26 cellular contexts compared by ENCODE assay signal in the genomic region with DNA sequence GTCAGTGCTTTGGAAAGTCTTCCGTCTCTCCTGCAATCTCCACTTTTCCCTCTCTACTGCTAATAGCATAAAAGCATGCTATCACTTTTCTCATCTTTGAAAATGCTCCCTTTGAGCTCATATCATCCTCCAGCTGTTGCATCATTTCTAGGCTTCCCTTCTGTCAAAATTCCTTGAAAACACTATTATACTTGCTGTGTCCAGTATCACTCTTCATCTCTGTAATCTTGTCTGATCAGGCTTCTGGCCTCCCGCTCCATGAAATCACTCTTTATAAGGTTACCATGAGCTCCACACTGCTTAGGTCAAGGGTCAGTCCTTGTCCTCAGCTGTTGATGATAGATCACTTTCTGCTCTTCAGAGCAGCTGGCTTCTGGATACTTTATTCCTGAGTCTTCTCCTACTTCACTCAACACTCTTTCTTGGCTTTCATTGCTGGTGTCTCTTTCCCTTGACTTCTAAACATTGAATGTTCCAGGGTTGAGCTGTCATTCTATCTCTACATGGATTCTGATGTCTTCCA. TPM values are rescaled to one million over a fixed set of nuclear protein-coding genes. Genes with fewer than 3 reads are reported as not detected.
A peak's percentile ranks its signal among the peaks of the same experiment; 100 is the strongest.
DNase-seq lines count a peak whose midpoint lies in the region; ATAC-seq and TF ChIP-seq lines count a peak whose summit lies in the region.
"Had no signal": no experiment of that assay in that cellular context is flagged by ENCODE, and none has a peak within 500 bp of the region (broad histone marks: within the 10 kb centered on the region; RNA-seq: fewer than 3 reads in every experiment).

No MANE protein-coding gene starts in this region.

- H4K20me1 ChIP-seq in SK-N-SH (ENCODE audit: insufficient read depth) (no peaks in the 10 kb centered on the region), PC-3 (ENCODE audit: low read length) (no peaks in the 10 kb centered on the region), osteoblast (ENCODE audit: insufficient read depth, low read length) (no peaks in the 10 kb centered on the region)

- 82% methylated on average over 2 of the region's 2 CpGs for WGBS in SK-N-SH (ENCODE audit: low lambda C conversion rate)
- WGBS in endodermal cell (ENCODE audit: insufficient coverage in 1 of 2, insufficient read length in 1 of 2), 2 experiments: 76 to 92% methylated on average over 2 of the region's 2 CpGs

- H3F3A ChIP-seq in SK-N-SH (replicated peaks; ENCODE audit: insufficient read depth) (no peaks in the 10 kb centered on the region), PC-3 (ENCODE audit: low read length, unreplicated experiment) (no peaks in the 10 kb centered on the region)

- ATAC-seq in SK-N-SH treated with all-trans-retinoic acid at 6 μM for 48 hours (no peak), PC-3 (no peak)

- no peak overlapping the region for H3K27ac Mint-ChIP-seq in endodermal cell
- H3K27ac Mint-ChIP-seq: CD8-positive, alpha-beta memory T cell had no signal

- H3K4me2 ChIP-seq in SK-N-SH (no peak overlapping the region), PC-3 (ENCODE audit: low read length) (peak overlapping the region; percentile 18; the same call in 1 of the 2 replicates), osteoblast (ENCODE audit: insufficient read depth, low read length) (no peak overlapping the region)

- H3K27ac ChIP-seq in SK-N-SH (ENCODE audit: low read depth in 2 of 2, low read length in 1 of 2) (no peak overlapping the region), PC-3 (ENCODE audit: low read length) (peak overlapping the region; percentile 96), endodermal cell (ENCODE audit: low read depth, low read length) (peak overlapping the region; percentile 33), osteoblast (ENCODE audit: low read depth, low read length) (no peak overlapping the region)
- H3K27ac ChIP-seq: C4-2B had no signal

- H3K4me1 ChIP-seq in SK-N-SH (ENCODE audit: control insufficient read depth in 1 of 2, insufficient read depth in 2 of 2, low read depth in 1 of 2, low read length in 1 of 2): peaks cover 0 to 11% of the 10 kb centered on the region in 2 experiments; a peak in 2 of 4 replicates
- peaks cover 51% of the 10 kb centered on the region for H3K4me1 ChIP-seq in PC-3 (ENCODE audit: insufficient read depth, low read length)
- peaks cover 5% of the 10 kb centered on the region for H3K4me1 ChIP-seq in endodermal cell (ENCODE audit: control insufficient read depth, insufficient read depth, low read length)
- H3K4me1 ChIP-seq in osteoblast (ENCODE audit: insufficient read depth, low read length): no peaks in the 10 kb centered on the region

- H3K9me3 ChIP-seq in SK-N-SH (no peaks in the 10 kb centered on the region), PC-3 (ENCODE audit: low read length) (no peaks in the 10 kb centered on the region), endodermal cell (ENCODE audit: control insufficient read depth, low read length) (no peaks in the 10 kb centered on the region), osteoblast (ENCODE audit: low read depth, low read length) (no peaks in the 10 kb centered on the region)

- H3K9me3 Mint-ChIP-seq in endodermal cell: peaks cover 19% of the 10 kb centered on the region
- H3K9me3 Mint-ChIP-seq: CD8-positive, alpha-beta memory T cell had no signal

- no peaks in the 10 kb centered on the region for H3K27me3 Mint-ChIP-seq in endodermal cell (ENCODE audit: insufficient read depth)

- H3K79me2 ChIP-seq in SK-N-SH (ENCODE audit: insufficient read depth): no peaks in the 10 kb centered on the region
- peaks cover 17% of the 10 kb centered on the region for H3K79me2 ChIP-seq in PC-3 (ENCODE audit: low read length)
- H3K79me2 ChIP-seq in osteoblast (ENCODE audit: insufficient read depth, low read length): no peaks in the 10 kb centered on the region

- H3K9ac ChIP-seq in SK-N-SH (no peak overlapping the region), PC-3 (ENCODE audit: low read length) (peak overlapping the region; percentile 90), endodermal cell (ENCODE audit: extremely low read depth, low read length, poor library complexity, severe bottlenecking) (no peak overlapping the region)

- POLR2A ChIA-PET in SK-N-SH (lab: Yijun Ruan, JAX): no interaction called here
- POLR2A ChIA-PET in PC-3 (lab: Charles Lee; ENCODE audit: unreplicated experiment): interaction anchor here (0.6 to 1.2 kb wide), 3 partner anchors 10 to 51 kb away, joined by 4 read pairs; a partner anchor contains a TSS

- H3K4me3 ChIP-seq in SK-N-SH (ENCODE audit: low read depth in 2 of 2, low read length in 1 of 2) (no peak overlapping the region), PC-3 (ENCODE audit: low read length) (no peak overlapping the region), endodermal cell (ENCODE audit: low read length) (no peak overlapping the region), osteoblast (ENCODE audit: insufficient read depth, low read length) (no peak overlapping the region)

- intact Hi-C loops in PC-3 (cut with micrococcal nuclease): loop anchor here (2.0 to 5.0 kb wide), 6 partner anchors 13 to 845 kb away; a partner anchor contains a TSS

- H3K36me3 ChIP-seq in SK-N-SH (replicated peaks in 1 of 2; ENCODE audit: control insufficient read depth in 1 of 2, insufficient read depth in 2 of 2, low read length in 1 of 2) (no peaks in the 10 kb centered on the region), PC-3 (ENCODE audit: low read depth, low read length) (no peaks in the 10 kb centered on the region), endodermal cell (ENCODE audit: control insufficient read depth, insufficient read depth, low read length) (no peaks in the 10 kb centered on the region), osteoblast (ENCODE audit: insufficient read depth, low read length) (no peaks in the 10 kb centered on the region)

- H2AFZ ChIP-seq in SK-N-SH (ENCODE audit: low read depth): no peak overlapping the region
- no peak overlapping the region for H2AFZ ChIP-seq in PC-3 (ENCODE audit: low read length)
- H2AFZ ChIP-seq in osteoblast (ENCODE audit: low read length): no peak overlapping the region

- CTCF ChIA-PET in SK-N-SH (lab: Yijun Ruan, JAX): interaction anchor here (0.7 to 4.3 kb wide), 10 partner anchors 14 to 736 kb away, joined by 3 to 22 read pairs (median 4); no protein-coding TSS in a partner anchor
- CTCF ChIA-PET in PC-3 (lab: Charles Lee): interaction anchor here (0.7 to 1.3 kb wide), 2 partner anchors 9 to 69 kb away, joined by 3 to 7 read pairs; no protein-coding TSS in a partner anchor

- H3K27me3 ChIP-seq in SK-N-SH (ENCODE audit: insufficient read depth) (no peaks in the 10 kb centered on the region), PC-3 (ENCODE audit: low read length) (no peaks in the 10 kb centered on the region), endodermal cell (ENCODE audit: control insufficient read depth, insufficient read depth, low read length, poor library complexity, severe bottlenecking) (no peaks in the 10 kb centered on the region), osteoblast (ENCODE audit: insufficient read depth, low read length) (no peaks in the 10 kb centered on the region)

- DNase-seq in SK-N-SH: no peak
- DNase-seq in PC-3: no peak
- no peak for DNase-seq in endodermal cell
- peak; percentile 10 for DNase-seq in osteoblast (ENCODE audit: insufficient read length, low spot score, missing footprints)
- no peak for DNase-seq in NCI-H1105 (lab: John Stamatoyannopoulos, UW)
- no peak for DNase-seq in effector CD8-positive, alpha-beta T cell (lab: John Stamatoyannopoulos, UW)
- DNase-seq in 8988T: no peak
- DNase-seq: AML-193; Calu3; CD8-positive, alpha-beta memory T cell; DMS153; GDM1; KBM-7; NCI-H1092; NCI-H1436 treated with DMSO at 0.1 percent for 48 hours; NCI-H1930; NCI-H2227 treated with DMSO at 0.1 percent for 48 hours; NCI-H510A; NCI-H748 treated with DMSO at 0.1 percent for 48 hours; NK-92 treated with Interleukin-12 subunit alpha and Interleukin-12 subunit beta, amount 100 ng/mL, for 24 hours had no signal

- peaks cover 10% of the 10 kb centered on the region for H3K36me3 Mint-ChIP-seq in endodermal cell (ENCODE audit: low read depth)
- H3K36me3 Mint-ChIP-seq: CD8-positive, alpha-beta memory T cell had no signal

- TF ChIP-seq CTCF in SK-N-SH (IDR thresholded peaks at IDR 0.05) (no peak), PC-3 (conservative IDR thresholded peaks at IDR 0.05; ENCODE audit: low read depth, low read length) (no peak), endodermal cell (conservative IDR thresholded peaks at IDR 0.05) (no peak), osteoblast (IDR thresholded peaks at IDR 0.05; ENCODE audit: extremely low read depth, low read depth, low read length) (no peak)

- H3K4me1 Mint-ChIP-seq in endodermal cell: peaks cover 19% of the 10 kb centered on the region

- no peak for TF ChIP-seq EP300 in SK-N-SH (IDR thresholded peaks at IDR 0.05; ENCODE audit: borderline replicate concordance in 1 of 2, low read depth in 1 of 2, low read length in 1 of 2)

- no TSS peak for BruUV-seq in PC-3 (replicated peaks; lab: Mats Ljungman, UMichigan)

- H3K4me3 Mint-ChIP-seq in endodermal cell: no peak overlapping the region
- H3K4me3 Mint-ChIP-seq: CD8-positive, alpha-beta memory T cell had no signal

- H3K9me2 ChIP-seq in SK-N-SH: no peaks in the 10 kb centered on the region
- H3K9me2 ChIP-seq in PC-3 (replicated peaks; ENCODE audit: low read length): no peaks in the 10 kb centered on the region

- no peak for TF ChIP-seq RAD21 in SK-N-SH (IDR thresholded peaks at IDR 0.05; ENCODE audit: low read length)

TF ChIP-seq in SK-N-SH, 30 proteins besides CTCF, POLR2A, EP300 and RAD21:
- TF ChIP-seq NRF1 (IDR thresholded peaks at IDR 0.05; ENCODE audit: low read depth, low read length): no peak
- TF ChIP-seq GATA2 (CRISPR knock-in tag; IDR thresholded peaks at IDR 0.05): peak; percentile 34; the same call in 1 of the 2 replicates
TF ChIP-seq in SK-N-SH: peak in this region for 1.

TF ChIP-seq in SK-N-SH treated with all-trans-retinoic acid at 6 μM for 48 hours, 23 proteins besides CTCF, POLR2A, EP300 and RAD21 (continues in another document):
- TF ChIP-seq SNAI2 (CRISPR knock-in tag; IDR thresholded peaks at IDR 0.05) (no peak), OSR1 (CRISPR knock-in tag; IDR thresholded peaks at IDR 0.05) (no peak), PPARA (CRISPR knock-in tag; IDR thresholded peaks at IDR 0.05; ENCODE audit: borderline replicate concordance) (no peak), ARNTL (CRISPR knock-in tag; IDR thresholded peaks at IDR 0.05; ENCODE audit: borderline replicate concordance, low read depth) (no peak), ISL1 (CRISPR knock-in tag; IDR thresholded peaks at IDR 0.05) (no peak)

RNA-seq across cellular contexts. Expression of a gene that starts 50.9 kb away (rescaled TPM):
- 0.07 and 0.57 TPM in 2 replicates for polyA plus RNA-seq in SK-N-SH (2012; rRNA removed)
- 0.36 and 0.75 TPM in 2 replicates for polyA plus RNA-seq in SK-N-SH (2012; cell fraction: cytosol; rRNA removed)
- polyA plus RNA-seq in SK-N-SH (2012; cell fraction: nucleus; rRNA removed): 0.13 and 0.23 TPM in 2 replicates
- total RNA-seq in PC-3 (2014; rRNA removed): 78.0 and 144 TPM in 2 replicates
- 1 to 10 TPM in 1 of 2 donors, under 1 TPM in 1; 0.64 to 2.3 TPM for total RNA-seq in endodermal cell
- 3.1 TPM for polyA plus RNA-seq in endodermal cell (2013, experiment 1 of 2)
- polyA plus RNA-seq in endodermal cell (2013, experiment 2 of 2): 0.70 TPM
- not detected in 2 replicates for total RNA-seq in osteoblast
- total RNA-seq: A172; CD8-positive, alpha-beta memory T cell; H4; SK-MEL-5 had no signal
- polyA plus RNA-seq: AG04450 had no signal

Comparison
In these comparisons a context has a peak if more than half of its experiments do, and no peak if none do; other contexts are left out.
1. H3K27ac ChIP-seq: peak in PC-3 (single experiment) and endodermal cell (single experiment); none in SK-N-SH (0 of 2) and osteoblast (single experiment).
2. RNA of a gene that starts 50.9 kb away (total RNA-seq): 78.0 to 144 TPM in PC-3; 0.64 to 2.3 TPM in endodermal cell and not detected in osteoblast; every median in the first group is over 10 times any median in the second.